In genomic region chr22:41801147-41801819, GRCh38 we compare ENCODE assay signal across 1 cellular context.
TF ChIP-seq lines count a peak whose summit lies in the region.

No MANE protein-coding gene starts in this region.

TF ChIP-seq in K562, 482 proteins besides CTCF, POLR2A, EP300 and RAD21:
- TF ChIP-seq CUX1 (CRISPR knock-in tag; IDR thresholded peaks at IDR 0.05) (no peak), BCOR (IDR thresholded peaks at IDR 0.05) (peak; percentile 33; the same call in 1 of the 2 replicates), PRDM10 (IDR thresholded peaks at IDR 0.05; ENCODE audit: partially characterized antibody) (peak; percentile 43)
